In genomic region chr1:172746091-172746949, GRCh38 we compare ENCODE assay signal across 8 cellular contexts.
DNase-seq lines count a peak whose midpoint lies in the region; ATAC-seq and TF ChIP-seq lines count a peak whose summit lies in the region.

No MANE protein-coding gene starts in this region.

- H3K36me3 Mint-ChIP-seq in activated naive CD8-positive, alpha-beta T cell treated with anti-CD3 and anti-CD28 coated beads, Interleukin-2, amount 10 ng/mL, durations not matched to agents 7 days and 5 days = peaks cover 2% of the 10 kb centered on the region
- no peaks in the 10 kb centered on the region for H3K36me3 Mint-ChIP-seq in immature natural killer cell

- peaks cover 37% of the 10 kb centered on the region for H3K4me1 Mint-ChIP-seq in activated naive CD8-positive, alpha-beta T cell treated with anti-CD3 and anti-CD28 coated beads, Interleukin-2, amount 10 ng/mL, durations not matched to agents 7 days and 5 days
- H3K4me1 Mint-ChIP-seq in immature natural killer cell = peaks cover 35 to 38% of the 10 kb centered on the region in 2 donors

- DNase-seq in A172 (ENCODE audit: low spot score) (peak; percentile 99), NB4 (ENCODE audit: low read depth) (peak; percentile 89), immature natural killer cell (peak; percentile 71 to 72 (median 72)), thoracic aorta (ENCODE audit: low spot score) (no peak), caudate nucleus (lab: John Stamatoyannopoulos, UW) (no peak)
- no peak for DNase-seq in activated naive CD8-positive, alpha-beta T cell treated with anti-CD3 and anti-CD28 coated beads, Interleukin-2, amount 10 ng/mL, durations not matched to agents 7 days and 5 days

- peak overlapping the region; percentile 51 for H3K4me3 Mint-ChIP-seq in activated naive CD8-positive, alpha-beta T cell treated with anti-CD3 and anti-CD28 coated beads, Interleukin-2, amount 10 ng/mL, durations not matched to agents 7 days and 5 days
- peak overlapping the region; percentile 46 to 69 (median 62) for H3K4me3 Mint-ChIP-seq in immature natural killer cell

- no peaks in the 10 kb centered on the region for H3K27me3 ChIP-seq in thoracic aorta (replicated peaks; ENCODE audit: insufficient read depth)

- TF ChIP-seq POLR2A in NB4 (IDR thresholded peaks at IDR 0.05; ENCODE audit: extremely low read depth, insufficient read length) = no peak

- H3K27ac Mint-ChIP-seq in activated naive CD8-positive, alpha-beta T cell treated with anti-CD3 and anti-CD28 coated beads, Interleukin-2, amount 10 ng/mL, durations not matched to agents 7 days and 5 days = peak overlapping the region; percentile 71
- H3K27ac Mint-ChIP-seq in immature natural killer cell = peak overlapping the region; percentile 70 to 86 (median 82)

- peaks cover 4% of the 10 kb centered on the region for H3K9me3 Mint-ChIP-seq in activated naive CD8-positive, alpha-beta T cell treated with anti-CD3 and anti-CD28 coated beads, Interleukin-2, amount 10 ng/mL, durations not matched to agents 7 days and 5 days
- no peaks in the 10 kb centered on the region for H3K9me3 Mint-ChIP-seq in immature natural killer cell

- no peak overlapping the region for H3K4me3 ChIP-seq in NB4 (ENCODE audit: low read depth, low read length)
- no peak overlapping the region for H3K4me3 ChIP-seq in thoracic aorta

- peaks cover 11% of the 10 kb centered on the region in 2 donors for H3K4me1 ChIP-seq in thoracic aorta (ENCODE audit: control insufficient read depth in 1 of 2, low read depth in 2 of 2)

- POLR2A ChIA-PET in activated naive CD8-positive, alpha-beta T cell treated with anti-CD3 and anti-CD28 coated beads, Interleukin-2, amount 10 ng/mL, durations not matched to agents 7 days and 5 days (lab: Charles Lee) = interaction anchor here (0.6 to 1.2 kb wide), 3 partner anchors 73 to 1136 kb away, joined by 3 to 4 read pairs (median 3); no protein-coding TSS in a partner anchor

- TF ChIP-seq CTCF in NB4 (IDR thresholded peaks at IDR 0.05; ENCODE audit: low read depth, low read length) = no peak
- TF ChIP-seq CTCF in thoracic aorta (IDR thresholded peaks at IDR 0.05) = no peak

- H3K9me3 ChIP-seq in thoracic aorta = no peaks in the 10 kb centered on the region

- peaks cover 4% of the 10 kb centered on the region for H3K27me3 Mint-ChIP-seq in activated naive CD8-positive, alpha-beta T cell treated with anti-CD3 and anti-CD28 coated beads, Interleukin-2, amount 10 ng/mL, durations not matched to agents 7 days and 5 days
- peaks cover 2 to 6% (median 5%) of the 10 kb centered on the region in 3 donors for H3K27me3 Mint-ChIP-seq in immature natural killer cell (ENCODE audit: low read depth in 3 of 3)

- H3K27ac ChIP-seq in thoracic aorta (no peak overlapping the region), caudate nucleus (ENCODE audit: low read depth, low read length) (no peak overlapping the region)

- H3K36me3 ChIP-seq in thoracic aorta = no peaks in the 10 kb centered on the region

- ATAC-seq in GM18498 (IDR thresholded peaks at IDR 0.05; ENCODE audit: unreplicated experiment) = peak; percentile 88
- ATAC-seq in HG02840 (IDR thresholded peaks at IDR 0.05; ENCODE audit: low FRiP score, unreplicated experiment) = peak; percentile 82
- ATAC-seq in activated naive CD8-positive, alpha-beta T cell treated with anti-CD3 and anti-CD28 coated beads, Interleukin-2, amount 10 ng/mL, durations not matched to agents 7 days and 5 days (ENCODE audit: low read depth) = peak; percentile 88
- peak; percentile 90 for ATAC-seq in thoracic aorta (ENCODE audit: insufficient number of reproducible peaks, low FRiP score, low read depth)

Comparison
In these comparisons a context has a peak if more than half of its experiments do, and no peak if none do; other contexts are left out.
1. DNase-seq: peak in A172 (single experiment), NB4 (single experiment) and immature natural killer cell (3 of 3); none in activated naive CD8-positive, alpha-beta T cell treated with anti-CD3 and anti-CD28 coated beads, Interleukin-2, amount 10 ng/mL, durations not matched to agents 7 days and 5 days (single experiment), thoracic aorta (single experiment) and caudate nucleus (0 of 61).
2. Peak in every context shown above with its lines, with median percentiles within 50 percentile points of each other: ATAC-seq.